Comparison of ENCODE assay signal across 8 cellular contexts in genomic region chr1:183807549-183808168, GRCh38. TPM values are rescaled to one million over a fixed set of nuclear protein-coding genes. Genes with fewer than 3 reads are reported as not detected.
A peak's percentile ranks its signal among the peaks of the same experiment; 100 is the strongest.
DNase-seq lines count a peak whose midpoint lies in the region; ATAC-seq, FAIRE-seq and TF ChIP-seq lines count a peak whose summit lies in the region.

No MANE protein-coding gene starts in this region.

- no peak overlapping the region for H2AFZ ChIP-seq in KMS-11 (ENCODE audit: low read depth)

- H3K4me3 ChIP-seq in KMS-11 (IDR thresholded peaks at IDR 0.05; ENCODE audit: insufficient read depth, low read depth, low read length) (peak overlapping the region; percentile 63), upper lobe of left lung (peak overlapping the region in 3 of 4 donors; percentile 2 to 71 (median 63))

- TF ChIP-seq POLR2A in upper lobe of left lung (IDR thresholded peaks at IDR 0.05) = no peak

- WGBS in upper lobe of left lung, 2 donors = 47 to 58% methylated on average over 2 of the region's 2 CpGs

- DNase-seq in EL (peak; percentile 89), head of caudate nucleus (peak in 27 of 42 donors; percentile 14 to 70 (median 37)), upper lobe of left lung (peak in 1 of 2 donors; percentile 58), NCI-H146 treated with DMSO at 0.1 percent for 48 hours (lab: John Stamatoyannopoulos, UW; ENCODE audit: unreplicated experiment) (no peak), ureter (ENCODE audit: low spot score) (no peak), D721Med (ENCODE audit: insufficient read length, low spot score) (no peak)

- no peak for FAIRE-seq in D721Med (lab: Jason Lieb, UNC)

- no peaks in the 10 kb centered on the region for H3K27me3 ChIP-seq in KMS-11 (ENCODE audit: insufficient read depth, low read depth)
- no peaks in the 10 kb centered on the region for H3K27me3 ChIP-seq in upper lobe of left lung

- H3K9me3 ChIP-seq in upper lobe of left lung = no peaks in the 10 kb centered on the region

- H3K9ac ChIP-seq in KMS-11 = peak overlapping the region; percentile 91

- no peak for TF ChIP-seq EP300 in upper lobe of left lung (IDR thresholded peaks at IDR 0.05)

- intact Hi-C loops in head of caudate nucleus (cut with DNase I) = loop anchor here (5.0 to 10.0 kb wide), 3 partner anchors 70 to 173 kb away; partner anchors contain the start of gene ARPC5

- no peaks in the 10 kb centered on the region for H4K20me1 ChIP-seq in KMS-11 (ENCODE audit: insufficient read depth)

- H3K4me2 ChIP-seq in KMS-11 = peak overlapping the region; percentile 98

- peak; percentile 52 for ATAC-seq in GM21526 (IDR thresholded peaks at IDR 0.05; ENCODE audit: low FRiP score, unreplicated experiment)
- no peak for ATAC-seq in upper lobe of left lung (ENCODE audit: low FRiP score in 2 of 2)

- H3K36me3 ChIP-seq in KMS-11 (ENCODE audit: insufficient read depth) (no peaks in the 10 kb centered on the region), upper lobe of left lung (no peaks in the 10 kb centered on the region)

- peak overlapping the region; percentile 92 for H3K27ac ChIP-seq in KMS-11
- peak overlapping the region; percentile 24 to 90 (median 62) for H3K27ac ChIP-seq in upper lobe of left lung

- peaks cover 71% of the 10 kb centered on the region for H3K4me1 ChIP-seq in KMS-11 (ENCODE audit: low read depth, poor library complexity, severe bottlenecking)
- peaks cover 46 to 58% (median 50%) of the 10 kb centered on the region in 4 donors for H3K4me1 ChIP-seq in upper lobe of left lung

- peaks cover 75% of the 10 kb centered on the region for H3K79me2 ChIP-seq in KMS-11 (ENCODE audit: insufficient read depth, low read depth)

- TF ChIP-seq CTCF in KMS-11 (conservative IDR thresholded peaks at IDR 0.05; ENCODE audit: low read depth, low read length) (no peak), upper lobe of left lung (IDR thresholded peaks at IDR 0.05) (no peak), D721Med (IDR thresholded peaks at IDR 0.05; ENCODE audit: insufficient read depth, missing control alignments) (no peak)

RNA-seq across cellular contexts. Expression of gene RGL1, which starts 2.7 kb away (rescaled TPM):
- 10 to 100 TPM; 24.1 to 38.9 (median 26.7) TPM for total RNA-seq in upper lobe of left lung
- 20.9 TPM for total RNA-seq in ureter

Comparison
In these comparisons a context has a peak if more than half of its experiments do, and no peak if none do; other contexts are left out.
1. DNase-seq: peak in EL (single experiment) and head of caudate nucleus (27 of 42); none in NCI-H146 treated with DMSO at 0.1 percent for 48 hours (single experiment), ureter (single experiment) and D721Med (single experiment).